In genomic region chr15:101088788-101089578, GRCh38 we compare ENCODE assay signal across 8 cellular contexts.
DNase-seq lines count a peak whose midpoint lies in the region; TF ChIP-seq lines count a peak whose summit lies in the region.

No MANE protein-coding gene starts in this region.

- peak; percentile 98 for TF ChIP-seq CTCF in GM10248 (IDR thresholded peaks at IDR 0.05; ENCODE audit: control extremely low read depth, extremely low read depth, low read depth, missing control alignments)

- POLR2A ChIA-PET in GM10248 (lab: Yijun Ruan, JAX) (no interaction called here), HEK293T (lab: Yijun Ruan, JAX) (interaction anchor here (0.7 to 1.2 kb wide), 2 partner anchors 12 to 163 kb away, joined by 3 to 4 read pairs; partner anchors contain the start of gene CHSY1)
- POLR2A ChIA-PET in activated CD4-positive, alpha-beta T cell treated with anti-CD3 and anti-CD28 coated beads, Interleukin-2, amount 10 ng/mL, durations not matched to agents 7 days and 5 days (lab: Charles Lee) = no interaction called here

- CTCF ChIA-PET in GM10248 (lab: Yijun Ruan, JAX) = interaction anchor here (0.6 to 5.9 kb wide), 21 partner anchors 10 to 179 kb away, joined by 3 to 70 read pairs (median 4); partner anchors contain the start of gene CHSY1
- CTCF ChIA-PET in HEK293T (lab: Yijun Ruan, JAX) = interaction anchor here (0.6 to 1.5 kb wide), 4 partner anchors 11 to 174 kb away, joined by 3 to 4 read pairs (median 3); no protein-coding TSS in a partner anchor
- CTCF ChIA-PET in activated CD4-positive, alpha-beta T cell treated with anti-CD3 and anti-CD28 coated beads, Interleukin-2, amount 10 ng/mL, durations not matched to agents 7 days and 5 days (lab: Charles Lee) = interaction anchor here (0.6 to 5.3 kb wide), 15 partner anchors 9 to 183 kb away, joined by 3 to 43 read pairs (median 4); partner anchors contain the start of gene CHSY1

- no peak overlapping the region for H3K4me3 Mint-ChIP-seq in activated CD4-positive, alpha-beta T cell treated with anti-CD3 and anti-CD28 coated beads, Interleukin-2, amount 10 ng/mL, durations not matched to agents 7 days and 5 days

- peak; percentile 89 for DNase-seq in GM10248 (ENCODE audit: extremely low spot score)
- DNase-seq in HEK293T (ENCODE audit: extremely low spot score) = peak; percentile 92
- DNase-seq in NCI-H1930 (lab: John Stamatoyannopoulos, UW) = peak; percentile 6 to 28
- peak; percentile 76 for DNase-seq in activated CD4-positive, alpha-beta T cell treated with anti-CD3 and anti-CD28 coated beads, Interleukin-2, amount 10 ng/mL, durations not matched to agents 7 days and 5 days
- DNase-seq in dermis blood vessel endothelial cell = peak; percentile 81
- DNase-seq in medulla oblongata (ENCODE audit: extremely low spot score) = peak; percentile 48
- peak; percentile 92 for DNase-seq in stimulated activated CD8-positive, alpha-beta memory T cell treated with anti-CD3 and anti-CD28 coated beads, Interleukin-15, amount 100 ng/mL, for 24 hours (ENCODE audit: low read depth)
- no peak for DNase-seq in KG1 (lab: John Stamatoyannopoulos, UW)

- peaks cover under 1% of the 10 kb centered on the region for H3K27me3 Mint-ChIP-seq in activated CD4-positive, alpha-beta T cell treated with anti-CD3 and anti-CD28 coated beads, Interleukin-2, amount 10 ng/mL, durations not matched to agents 7 days and 5 days

- no peaks in the 10 kb centered on the region for H3K9me3 Mint-ChIP-seq in activated CD4-positive, alpha-beta T cell treated with anti-CD3 and anti-CD28 coated beads, Interleukin-2, amount 10 ng/mL, durations not matched to agents 7 days and 5 days

- no peaks in the 10 kb centered on the region for H3K36me3 Mint-ChIP-seq in activated CD4-positive, alpha-beta T cell treated with anti-CD3 and anti-CD28 coated beads, Interleukin-2, amount 10 ng/mL, durations not matched to agents 7 days and 5 days (ENCODE audit: low read depth)

- no peak overlapping the region for H3K27ac Mint-ChIP-seq in activated CD4-positive, alpha-beta T cell treated with anti-CD3 and anti-CD28 coated beads, Interleukin-2, amount 10 ng/mL, durations not matched to agents 7 days and 5 days

- H3K4me1 Mint-ChIP-seq in activated CD4-positive, alpha-beta T cell treated with anti-CD3 and anti-CD28 coated beads, Interleukin-2, amount 10 ng/mL, durations not matched to agents 7 days and 5 days = peaks cover 8% of the 10 kb centered on the region

TF ChIP-seq in HEK293T, 16 proteins besides CTCF, POLR2A, EP300 and RAD21:
- TF ChIP-seq SUZ12 (IDR thresholded peaks at IDR 0.05) = no peak
- TF ChIP-seq LEF1 (IDR thresholded peaks at IDR 0.05; ENCODE audit: borderline replicate concordance) = no peak
- TF ChIP-seq TARDBP (IDR thresholded peaks at IDR 0.05) = no peak
- no peak for TF ChIP-seq CTBP1 (IDR thresholded peaks at IDR 0.05; ENCODE audit: borderline replicate concordance)
- 0 out of 2 replicates have a peak, but pooled peaks have one; percentile 24 for TF ChIP-seq L3MBTL2 (conservative IDR thresholded peaks at IDR 0.05)
TF ChIP-seq in HEK293T: peak in this region for 1.
